ENCODE assay signal across 18 cellular contexts in the genomic region with DNA sequence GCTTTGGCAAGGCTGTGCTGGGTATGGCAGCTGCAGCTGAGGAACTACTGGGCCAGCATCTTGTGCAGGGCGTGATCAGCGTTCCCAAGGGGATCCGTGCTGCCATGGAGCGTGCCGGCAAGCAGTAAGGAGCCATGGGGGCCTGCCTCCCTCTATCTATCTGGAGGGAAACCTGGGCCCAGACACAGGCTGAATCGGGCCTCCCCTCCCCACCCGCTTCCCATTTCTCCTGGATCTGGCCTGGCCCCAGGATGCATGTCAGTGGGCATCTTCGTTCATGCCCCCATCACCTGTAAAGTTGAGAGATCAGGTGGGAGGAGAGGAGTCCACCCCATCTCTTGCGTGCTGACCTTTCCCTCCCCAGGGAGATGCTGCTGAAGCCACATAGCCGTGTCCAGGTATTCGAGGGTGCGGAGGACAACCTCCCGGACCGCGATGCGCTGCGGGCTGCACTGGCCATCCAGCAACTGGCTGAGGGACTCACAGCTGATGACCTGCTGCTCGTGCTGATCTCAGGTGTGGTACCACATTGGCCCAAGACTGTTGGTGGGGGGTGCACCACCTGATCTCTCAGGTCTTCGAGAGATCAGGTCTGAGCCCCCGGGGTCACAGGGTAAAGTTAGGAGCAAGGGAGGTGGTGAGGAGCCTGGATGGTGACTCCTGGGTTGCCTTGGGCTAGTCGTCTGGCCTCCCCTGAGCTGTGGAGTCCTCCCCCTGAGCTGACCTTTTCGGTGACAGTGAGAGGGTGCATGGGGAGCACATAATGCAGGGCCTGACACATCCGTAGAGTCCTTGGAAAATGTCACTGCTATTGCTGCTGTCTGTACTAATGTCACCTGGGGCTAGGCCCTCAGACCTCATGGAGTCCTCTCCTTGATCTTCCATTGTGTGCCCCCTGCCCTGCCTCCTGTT. TPM values are rescaled to one million over a fixed set of nuclear protein-coding genes. Genes with fewer than 3 reads are reported as not detected.
DNase-seq lines count a peak whose midpoint lies in the region; ATAC-seq and TF ChIP-seq lines count a peak whose summit lies in the region.
"Had no signal": no experiment of that assay in that cellular context is flagged by ENCODE, and none has a peak within 500 bp of the region (broad histone marks: within the 10 kb centered on the region; RNA-seq: fewer than 3 reads in every experiment).

No MANE protein-coding gene starts in this region.

- CTCF ChIA-PET in naive thymus-derived CD4-positive, alpha-beta T cell (lab: Charles Lee), result interaction anchor here (0.5 to 6.3 kb wide), 9 partner anchors 9 to 70 kb away, joined by 3 to 23 read pairs (median 5); a partner anchor contains a TSS
- CTCF ChIA-PET in A673 (lab: Charles Lee), result no interaction called here

- H3K27me3 Mint-ChIP-seq in activated naive CD4-positive, alpha-beta T cell treated with anti-CD3 and anti-CD28 coated beads, Interleukin-2, amount 50 U/mL, for 24 hours, result no peaks in the 10 kb centered on the region
- H3K27me3 Mint-ChIP-seq in naive thymus-derived CD4-positive, alpha-beta T cell, result peaks cover 0 to 3% (median 0%) of the 10 kb centered on the region in 5 donors
- H3K27me3 Mint-ChIP-seq: stimulated activated naive B cell treated with anti-CD40 and anti-IgM and Interleukin-4, amounts not matched to agents 10 μg/mL and 1 μg/mL and 100 μg/mL, for 72 hours; T-helper 17 cell had no signal

- POLR2A ChIA-PET in naive thymus-derived CD4-positive, alpha-beta T cell (lab: Charles Lee), result interaction anchor here (7.1 to 21.6 kb wide), 2 partner anchors 13 to 52 kb away, joined by 112 to 1418 read pairs; a partner anchor contains a TSS
- POLR2A ChIA-PET in A673 (lab: Charles Lee; ENCODE audit: low non-redundant PET), result no interaction called here

- peaks cover 27% of the 10 kb centered on the region for H3K4me1 Mint-ChIP-seq in activated naive CD4-positive, alpha-beta T cell treated with anti-CD3 and anti-CD28 coated beads, Interleukin-2, amount 50 U/mL, for 24 hours
- H3K4me1 Mint-ChIP-seq in naive thymus-derived CD4-positive, alpha-beta T cell, result peaks cover 20 to 38% (median 33%) of the 10 kb centered on the region in 7 donors

- peak overlapping the region; percentile 25 for H3K4me3 ChIP-seq in colonic mucosa
- no peak overlapping the region for H3K4me3 ChIP-seq in naive thymus-derived CD4-positive, alpha-beta T cell (ENCODE audit: low read length)
- no peak overlapping the region for H3K4me3 ChIP-seq in aorta (ENCODE audit: low read length in 2 of 2)
- H3K4me3 ChIP-seq in A673 (ENCODE audit: low read depth, low read length, poor library complexity, severe bottlenecking), result no peak overlapping the region
- H3K4me3 ChIP-seq: heart right ventricle, prostate gland had no signal

- H3K36me3 ChIP-seq in colonic mucosa (peaks cover 7% of the 10 kb centered on the region), aorta (ENCODE audit: control insufficient read depth in 1 of 2, insufficient read depth in 2 of 2, low read length in 1 of 2) (no peaks in the 10 kb centered on the region), A673 (ENCODE audit: insufficient read depth, low read length, poor library complexity, severe bottlenecking) (no peaks in the 10 kb centered on the region)
- peaks cover 4 to 57% (median 10%) of the 10 kb centered on the region in 3 experiments for H3K36me3 ChIP-seq in naive thymus-derived CD4-positive, alpha-beta T cell (ENCODE audit: control insufficient read depth in 2 of 3, insufficient read depth in 3 of 3, low read length in 3 of 3)
- H3K36me3 ChIP-seq: prostate gland had no signal

- no peaks in the 10 kb centered on the region for H3K9me3 ChIP-seq in colonic mucosa
- no peaks in the 10 kb centered on the region for H3K9me3 ChIP-seq in naive thymus-derived CD4-positive, alpha-beta T cell (ENCODE audit: control insufficient read depth in 2 of 3, low read length in 3 of 3)
- H3K9me3 ChIP-seq in aorta (ENCODE audit: control insufficient read depth, low read length), result no peaks in the 10 kb centered on the region
- no peaks in the 10 kb centered on the region for H3K9me3 ChIP-seq in A673 (ENCODE audit: low read depth, low read length, poor library complexity, severe bottlenecking)
- H3K9me3 ChIP-seq: heart right ventricle, prostate gland had no signal

- intact Hi-C loops in colonic mucosa (cut with DNase I), result no loop called here
- intact Hi-C loops in naive thymus-derived CD4-positive, alpha-beta T cell (cut with micrococcal nuclease), result loop anchor here (1.0 kb wide), 1 partner anchor 48 kb away; no protein-coding TSS in a partner anchor
- intact Hi-C loops in aorta (cut with DNase I), result no loop called here
- intact Hi-C loops in A673 (cut with micrococcal nuclease; ENCODE audit: unreplicated experiment), result no loop called here

- H3K9ac ChIP-seq in colonic mucosa (ENCODE audit: low read depth in 2 of 2, low read length in 2 of 2), result peak overlapping the region; percentile 32 to 85

- H3K4me1 ChIP-seq in colonic mucosa (peaks cover 12% of the 10 kb centered on the region), aorta (ENCODE audit: control insufficient read depth in 1 of 2, insufficient read depth in 2 of 2, low read length in 2 of 2) (peaks cover 0 to 2% of the 10 kb centered on the region in 2 donors), A673 (ENCODE audit: insufficient read depth, low read length, poor library complexity, severe bottlenecking) (peaks cover 3% of the 10 kb centered on the region)
- peaks cover 11 to 22% of the 10 kb centered on the region in 2 donors for H3K4me1 ChIP-seq in naive thymus-derived CD4-positive, alpha-beta T cell (ENCODE audit: control insufficient read depth in 2 of 2, insufficient read depth in 2 of 2, low read length in 2 of 2)
- H3K4me1 ChIP-seq: prostate gland had no signal

- TF ChIP-seq CTCF in colonic mucosa (IDR thresholded peaks at IDR 0.05) (no peak), A673 (conservative IDR thresholded peaks at IDR 0.05; ENCODE audit: low read depth, low read length) (no peak)

- no peak for DNase-seq in activated naive CD4-positive, alpha-beta T cell treated with anti-CD3 and anti-CD28 coated beads, Interleukin-2, amount 50 U/mL, for 16 hours
- DNase-seq in colonic mucosa (no peak), aorta (peak; percentile 44 to 61), nucleus accumbens (lab: John Stamatoyannopoulos, UW) (no peak), A673 (ENCODE audit: low spot score) (no peak)
- no peak for DNase-seq in naive thymus-derived CD4-positive, alpha-beta T cell
- DNase-seq: activated gamma-delta T cell, NCI-H510A, SIG-M5, T-helper 17 cell, trophoblast cell had no signal

- no peak overlapping the region for H3K4me3 Mint-ChIP-seq in activated naive CD4-positive, alpha-beta T cell treated with anti-CD3 and anti-CD28 coated beads, Interleukin-2, amount 50 U/mL, for 24 hours
- peak overlapping the region in 8 of 10 donors; percentile 1 to 84 (median 30) for H3K4me3 Mint-ChIP-seq in naive thymus-derived CD4-positive, alpha-beta T cell
- H3K4me3 Mint-ChIP-seq: mesothelial cell of epicardium; stimulated activated naive B cell treated with anti-CD40 and anti-IgM and Interleukin-4, amounts not matched to agents 10 μg/mL and 1 μg/mL and 100 μg/mL, for 72 hours; T-helper 17 cell had no signal

- H3K27me3 ChIP-seq in colonic mucosa (no peaks in the 10 kb centered on the region), aorta (ENCODE audit: control insufficient read depth in 1 of 2, insufficient read depth in 2 of 2, low read length in 1 of 2) (no peaks in the 10 kb centered on the region), A673 (replicated peaks; ENCODE audit: insufficient read depth, low read depth, low read length, poor library complexity) (no peaks in the 10 kb centered on the region)
- H3K27me3 ChIP-seq in naive thymus-derived CD4-positive, alpha-beta T cell (ENCODE audit: control insufficient read depth in 2 of 2, insufficient read depth in 2 of 2, low read length in 2 of 2), result no peaks in the 10 kb centered on the region
- H3K27me3 ChIP-seq: heart right ventricle had no signal

- no peaks in the 10 kb centered on the region for H3K9me3 Mint-ChIP-seq in activated naive CD4-positive, alpha-beta T cell treated with anti-CD3 and anti-CD28 coated beads, Interleukin-2, amount 50 U/mL, for 24 hours
- H3K9me3 Mint-ChIP-seq in naive thymus-derived CD4-positive, alpha-beta T cell, result peaks cover 0 to 4% (median 0%) of the 10 kb centered on the region in 11 donors
- H3K9me3 Mint-ChIP-seq: mesothelial cell of epicardium; stimulated activated naive B cell treated with anti-CD40 and anti-IgM and Interleukin-4, amounts not matched to agents 10 μg/mL and 1 μg/mL and 100 μg/mL, for 72 hours had no signal

- H3K27ac Mint-ChIP-seq in activated naive CD4-positive, alpha-beta T cell treated with anti-CD3 and anti-CD28 coated beads, Interleukin-2, amount 50 U/mL, for 24 hours, result peak overlapping the region; percentile 80
- H3K27ac Mint-ChIP-seq in naive thymus-derived CD4-positive, alpha-beta T cell, result peak overlapping the region in 4 of 9 donors; percentile 11 to 86 (median 72)
- H3K27ac Mint-ChIP-seq: mesothelial cell of epicardium; stimulated activated naive B cell treated with anti-CD40 and anti-IgM and Interleukin-4, amounts not matched to agents 10 μg/mL and 1 μg/mL and 100 μg/mL, for 72 hours had no signal

- WGBS in aorta, 2 donors, result 89 to 91% methylated on average over 23 of the region's 23 CpGs

- BruUV-seq in A673 (replicated peaks; lab: Mats Ljungman, UMichigan), result no TSS peak

- ATAC-seq in naive thymus-derived CD4-positive, alpha-beta T cell, result no peak
- ATAC-seq in aorta (ENCODE audit: low FRiP score) (no peak), GM18868 (IDR thresholded peaks at IDR 0.05; ENCODE audit: unreplicated experiment) (no peak)
- ATAC-seq: activated CD4-positive, CD25-positive, alpha-beta regulatory T cell treated with anti-CD3 and anti-CD28 coated beads, Interleukin-2, amount 50 U/mL, for 24 hours; heart right ventricle; T-helper 17 cell had no signal

- H3K36me3 Mint-ChIP-seq in activated naive CD4-positive, alpha-beta T cell treated with anti-CD3 and anti-CD28 coated beads, Interleukin-2, amount 50 U/mL, for 24 hours, result peaks cover 2% of the 10 kb centered on the region
- peaks cover 0 to 26% (median 8%) of the 10 kb centered on the region in 5 donors for H3K36me3 Mint-ChIP-seq in naive thymus-derived CD4-positive, alpha-beta T cell
- H3K36me3 Mint-ChIP-seq: mesothelial cell of epicardium had no signal

- H3K27ac ChIP-seq in colonic mucosa, result peak overlapping the region; percentile 99
- H3K27ac ChIP-seq in naive thymus-derived CD4-positive, alpha-beta T cell (ENCODE audit: low read depth, low read length), result no peak overlapping the region
- no peak overlapping the region for H3K27ac ChIP-seq in aorta (ENCODE audit: low read depth in 1 of 2, low read length in 2 of 2)
- H3K27ac ChIP-seq in A673 (ENCODE audit: low read depth, low read length, poor library complexity, severe bottlenecking), result no peak overlapping the region
- H3K27ac ChIP-seq: heart right ventricle, prostate gland had no signal

RNA-seq across cellular contexts. Expression of a gene that starts 3.2 kb away (rescaled TPM):
- total RNA-seq in colonic mucosa (10 to 100 TPM; 45.2 to 63.2 TPM), aorta (10 to 100 TPM in 1 of 2 donors, 1 to 10 TPM in 1; 9.7 to 13.9 TPM), A673 (2021) (4.3 and 5.1 TPM in 2 replicates)
- total RNA-seq in naive thymus-derived CD4-positive, alpha-beta T cell, result 10 to 100 TPM; 24.3 to 38.3 (median 32.8) TPM
- polyA plus RNA-seq in naive thymus-derived CD4-positive, alpha-beta T cell, result 10 to 100 TPM in 1 of 2 donors, 1 to 10 TPM in 1; 8.0 to 15.5 TPM
- polyA plus RNA-seq in aorta, result 10 to 100 TPM in 1 of 2 donors, 1 to 10 TPM in 1; 9.9 to 15.6 TPM

RNA-seq across cellular contexts. Expression of a gene that starts 12.4 kb away (rescaled TPM):
- total RNA-seq in colonic mucosa, result 10 to 100 TPM; 65.7 to 67.0 TPM
- total RNA-seq in naive thymus-derived CD4-positive, alpha-beta T cell, result 100 to 1,000 TPM; 112 to 161 (median 135) TPM
- 100 to 1,000 TPM; 127 to 181 TPM for polyA plus RNA-seq in naive thymus-derived CD4-positive, alpha-beta T cell
- 10 to 100 TPM; 58.1 to 72.4 TPM for total RNA-seq in aorta
- 10 to 100 TPM; 27.9 to 31.6 TPM for polyA plus RNA-seq in aorta
- 50.1 and 54.3 TPM in 2 replicates for total RNA-seq in A673 (2021)

RNA-seq across cellular contexts. Expression of a gene that starts 25.3 kb away (rescaled TPM):
- total RNA-seq in colonic mucosa (1 to 10 TPM; 7.0 to 9.1 TPM), aorta (10 to 100 TPM; 10.3 to 24.1 TPM), A673 (2021) (1.3 and 1.8 TPM in 2 replicates)
- total RNA-seq in naive thymus-derived CD4-positive, alpha-beta T cell, result 10 to 100 TPM; 32.1 to 69.2 (median 49.0) TPM
- 1 to 10 TPM in 1 of 2 donors, under 1 TPM in 1; 0.35 to 1.7 TPM for polyA plus RNA-seq in naive thymus-derived CD4-positive, alpha-beta T cell
- polyA plus RNA-seq in aorta, result 10 to 100 TPM in 1 of 2 donors, under 1 TPM in 1; 0.88 to 11.3 TPM

RNA-seq across cellular contexts. Expression of a gene that starts 45.3 kb away (rescaled TPM):
- total RNA-seq in colonic mucosa, result 1 to 10 TPM; 5.4 to 8.1 TPM
- total RNA-seq in naive thymus-derived CD4-positive, alpha-beta T cell, result 10 to 100 TPM; 55.8 to 81.0 (median 74.5) TPM
- 100 to 1,000 TPM in 1 of 2 donors, 10 to 100 TPM in 1; 68.8 to 135 TPM for polyA plus RNA-seq in naive thymus-derived CD4-positive, alpha-beta T cell
- total RNA-seq in aorta, result 10 to 100 TPM; 26.7 to 43.4 TPM
- polyA plus RNA-seq in aorta, result 10 to 100 TPM; 26.2 to 33.7 TPM
- total RNA-seq in A673 (2021), result 3.6 and 5.8 TPM in 2 replicates

RNA-seq across cellular contexts. Expression of a gene that starts 51.9 kb away (rescaled TPM):
- 10 to 100 TPM; 44.2 to 45.0 TPM for total RNA-seq in colonic mucosa
- total RNA-seq in naive thymus-derived CD4-positive, alpha-beta T cell, result 100 to 1,000 TPM in 1 of 5 experiments, 10 to 100 TPM in 4; 38.7 to 110 (median 63.7) TPM
- 100 to 1,000 TPM; 104 to 147 TPM for polyA plus RNA-seq in naive thymus-derived CD4-positive, alpha-beta T cell
- 10 to 100 TPM; 40.5 to 52.2 TPM for total RNA-seq in aorta
- 10 to 100 TPM; 42.3 to 48.0 TPM for polyA plus RNA-seq in aorta
- 18.3 and 21.0 TPM in 2 replicates for total RNA-seq in A673 (2021)

Comparison
In these comparisons a context has a peak if more than half of its experiments do, and no peak if none do; other contexts are left out.
1. DNase-seq: peak in aorta (2 of 2); none in activated naive CD4-positive, alpha-beta T cell treated with anti-CD3 and anti-CD28 coated beads, Interleukin-2, amount 50 U/mL, for 16 hours (single experiment), colonic mucosa (single experiment), naive thymus-derived CD4-positive, alpha-beta T cell (0 of 9), nucleus accumbens (0 of 56) and A673 (single experiment).
2. intact Hi-C loops: an anchor here in naive thymus-derived CD4-positive, alpha-beta T cell (1.0 kb wide); none called in colonic mucosa, aorta and A673.